8 cellular contexts compared by ENCODE assay signal in genomic region chr19:32976223-32976805, GRCh38. TPM values are rescaled to one million over a fixed set of nuclear protein-coding genes. Genes with fewer than 3 reads are reported as not detected.
DNase-seq lines count a peak whose midpoint lies in the region; ATAC-seq and TF ChIP-seq lines count a peak whose summit lies in the region.

No MANE protein-coding gene starts in this region.

- H3K4me3 Mint-ChIP-seq in Calu3 (ENCODE audit: low read depth, unreplicated experiment): no peak overlapping the region
- H3K4me3 Mint-ChIP-seq in activated T-cell treated with anti-CD3 and anti-CD28 coated beads, Interleukin-2, amount 50 U/mL, for 24 hours: no peak overlapping the region

- no peaks in the 10 kb centered on the region for H3K27me3 Mint-ChIP-seq in Calu3 (ENCODE audit: unreplicated experiment)
- H3K27me3 Mint-ChIP-seq in activated T-cell treated with anti-CD3 and anti-CD28 coated beads, Interleukin-2, amount 50 U/mL, for 24 hours: no peaks in the 10 kb centered on the region

- H3K9ac ChIP-seq in PC-3 (ENCODE audit: low read length): no peak overlapping the region

- no peak overlapping the region for H2AFZ ChIP-seq in PC-3 (ENCODE audit: low read length)

- H3K4me3 ChIP-seq in PC-3 (ENCODE audit: low read length) (no peak overlapping the region), fibroblast of the aortic adventitia (ENCODE audit: low read depth, low read length) (no peak overlapping the region), thoracic aorta (no peak overlapping the region)

- BruUV-seq in Calu3 (replicated peaks; lab: Mats Ljungman, UMichigan): no TSS peak
- no TSS peak for BruUV-seq in PC-3 (replicated peaks; lab: Mats Ljungman, UMichigan)

- no peaks in the 10 kb centered on the region for H4K20me1 ChIP-seq in PC-3 (ENCODE audit: low read length)

- DNase-seq in Calu3 (peak; percentile 83), PC-3 (peak; percentile 73), fibroblast of the aortic adventitia (ENCODE audit: low read depth) (peak; percentile 80), occipital lobe (lab: John Stamatoyannopoulos, UW) (peak; percentile 27), thoracic aorta (ENCODE audit: low spot score) (no peak)
- DNase-seq in activated T-cell treated with anti-CD3 and anti-CD28 coated beads, Interleukin-2, amount 50 U/mL, for 24 hours: peak; percentile 76

- TF ChIP-seq CTCF in Calu3 (IDR thresholded peaks at IDR 0.05; ENCODE audit: unreplicated experiment) (peak; percentile 89), PC-3 (conservative IDR thresholded peaks at IDR 0.05; ENCODE audit: low read depth, low read length) (peak; percentile 84), fibroblast of the aortic adventitia (IDR thresholded peaks at IDR 0.05; ENCODE audit: insufficient read depth, low read length) (peak; percentile 92), thoracic aorta (IDR thresholded peaks at IDR 0.05) (peak; percentile 24)

- no peak for TF ChIP-seq EP300 in Ishikawa (IDR thresholded peaks at IDR 0.05; ENCODE audit: borderline replicate concordance)

- no peaks in the 10 kb centered on the region for H3F3A ChIP-seq in PC-3 (ENCODE audit: low read length, unreplicated experiment)

- peak overlapping the region; percentile 19 for H3K27ac Mint-ChIP-seq in Calu3 (ENCODE audit: unreplicated experiment)
- no peak overlapping the region for H3K27ac Mint-ChIP-seq in activated T-cell treated with anti-CD3 and anti-CD28 coated beads, Interleukin-2, amount 50 U/mL, for 24 hours

- H3K79me2 ChIP-seq in PC-3 (ENCODE audit: low read length): peaks cover 4% of the 10 kb centered on the region

- peak; percentile 92 for TF ChIP-seq RAD21 in Ishikawa (IDR thresholded peaks at IDR 0.05; ENCODE audit: low read depth)

- ATAC-seq in PC-3 (no peak), thoracic aorta (ENCODE audit: insufficient number of reproducible peaks, low FRiP score, low read depth) (no peak), HG03432 (IDR thresholded peaks at IDR 0.05; ENCODE audit: unreplicated experiment) (no peak)

- POLR2A ChIA-PET in PC-3 (lab: Charles Lee; ENCODE audit: unreplicated experiment): no interaction called here

- no peaks in the 10 kb centered on the region for H3K9me2 ChIP-seq in PC-3 (replicated peaks; ENCODE audit: low read length)

- intact Hi-C loops in Calu3 (cut with micrococcal nuclease; ENCODE audit: unreplicated experiment): loop anchor here (1.0 to 5.0 kb wide), 2 partner anchors 143 to 206 kb away; no protein-coding TSS in a partner anchor
- intact Hi-C loops in PC-3 (cut with micrococcal nuclease): loop anchor here (1.0 to 10.0 kb wide), 2 partner anchors 98 to 143 kb away; no protein-coding TSS in a partner anchor

- H3K4me1 Mint-ChIP-seq in Calu3 (ENCODE audit: low read depth, unreplicated experiment): no peaks in the 10 kb centered on the region
- peaks cover 3% of the 10 kb centered on the region for H3K4me1 Mint-ChIP-seq in activated T-cell treated with anti-CD3 and anti-CD28 coated beads, Interleukin-2, amount 50 U/mL, for 24 hours (ENCODE audit: low read depth)

- H3K4me1 ChIP-seq in PC-3 (ENCODE audit: insufficient read depth, low read length) (no peaks in the 10 kb centered on the region), thoracic aorta (ENCODE audit: control insufficient read depth in 1 of 2, low read depth in 2 of 2) (peaks cover 0 to 1% of the 10 kb centered on the region in 2 donors)

- H3K4me2 ChIP-seq in PC-3 (ENCODE audit: low read length): no peak overlapping the region

- H3K36me3 Mint-ChIP-seq in Calu3 (ENCODE audit: insufficient read depth, unreplicated experiment): peaks cover 73% of the 10 kb centered on the region
- peaks cover 22% of the 10 kb centered on the region for H3K36me3 Mint-ChIP-seq in activated T-cell treated with anti-CD3 and anti-CD28 coated beads, Interleukin-2, amount 50 U/mL, for 24 hours (ENCODE audit: low read depth)

- H3K36me3 ChIP-seq in PC-3 (ENCODE audit: low read depth, low read length): peaks cover 3% of the 10 kb centered on the region; the same call in 1 of the 2 replicates
- no peaks in the 10 kb centered on the region for H3K36me3 ChIP-seq in thoracic aorta

- H3K27ac ChIP-seq in PC-3 (ENCODE audit: low read length): no peak overlapping the region
- no peak overlapping the region for H3K27ac ChIP-seq in thoracic aorta

- H3K9me3 Mint-ChIP-seq in Calu3 (ENCODE audit: low read depth, unreplicated experiment): no peaks in the 10 kb centered on the region
- H3K9me3 Mint-ChIP-seq in activated T-cell treated with anti-CD3 and anti-CD28 coated beads, Interleukin-2, amount 50 U/mL, for 24 hours: no peaks in the 10 kb centered on the region

- CTCF ChIA-PET in Calu3 (lab: Charles Lee): interaction anchor here (0.6 to 1.5 kb wide), 3 partner anchors 142 to 198 kb away, joined by 3 to 8 read pairs (median 5); no protein-coding TSS in a partner anchor
- CTCF ChIA-PET in PC-3 (lab: Charles Lee): no interaction called here

- H3K27me3 ChIP-seq in PC-3 (ENCODE audit: low read length): no peaks in the 10 kb centered on the region
- no peaks in the 10 kb centered on the region for H3K27me3 ChIP-seq in thoracic aorta (replicated peaks; ENCODE audit: insufficient read depth)

- H3K9me3 ChIP-seq in PC-3 (ENCODE audit: low read length): no peaks in the 10 kb centered on the region
- no peaks in the 10 kb centered on the region for H3K9me3 ChIP-seq in thoracic aorta

TF ChIP-seq in Ishikawa, 13 proteins besides CTCF, POLR2A, EP300 and RAD21:
- TF ChIP-seq TCF12 (IDR thresholded peaks at IDR 0.05; ENCODE audit: low read depth) (no peak), ZBTB7A (IDR thresholded peaks at IDR 0.05; ENCODE audit: low read depth) (no peak), USF1 (IDR thresholded peaks at IDR 0.05) (no peak), NFIC (IDR thresholded peaks at IDR 0.05) (no peak), CEBPB (IDR thresholded peaks at IDR 0.05) (no peak), TAF1 (IDR thresholded peaks at IDR 0.05; ENCODE audit: low read depth) (no peak), MAX (IDR thresholded peaks at IDR 0.05) (no peak), EGR1 (IDR thresholded peaks at IDR 0.05) (no peak), YY1 (IDR thresholded peaks at IDR 0.05; ENCODE audit: low read depth) (no peak), CREB1 (IDR thresholded peaks at IDR 0.05; ENCODE audit: low read depth) (no peak), REST (IDR thresholded peaks at IDR 0.05; ENCODE audit: low read depth) (no peak), FOXM1 (IDR thresholded peaks at IDR 0.05; ENCODE audit: borderline replicate concordance, low read depth) (no peak), TEAD4 (IDR thresholded peaks at IDR 0.05) (no peak)

RNA-seq across cellular contexts. Expression of gene FAAP24, which starts 4.3 kb away (rescaled TPM):
- 7.3 and 8.4 TPM in 2 replicates for total RNA-seq in Calu3 (2022)
- total RNA-seq in PC-3 (2014; rRNA removed): 3.0 and 4.3 TPM in 2 replicates
- total RNA-seq in fibroblast of the aortic adventitia (ENCODE audit: low replicate concordance): 5.7 and 12.0 TPM in 2 replicates
- 1.6 TPM for total RNA-seq in occipital lobe
- total RNA-seq in thoracic aorta: under 1 TPM in 1 of 2 donors, not detected in 1; 0.28 TPM

RNA-seq across cellular contexts. Expression of gene CEP89, which starts 4.6 kb away (rescaled TPM):
- total RNA-seq in Calu3 (2022) (31.1 and 33.9 TPM in 2 replicates), PC-3 (2014; rRNA removed) (9.1 and 17.9 TPM in 2 replicates), fibroblast of the aortic adventitia (ENCODE audit: low replicate concordance) (25.5 and 26.3 TPM in 2 replicates), occipital lobe (27.8 TPM), thoracic aorta (10 to 100 TPM; 20.5 to 26.1 TPM)

Comparison
In these comparisons a context has a peak if more than half of its experiments do, and no peak if none do; other contexts are left out.
1. CTCF ChIP-seq: peak in every context shown above with its lines; median percentile 92 in fibroblast of the aortic adventitia; 89 in Calu3; 84 in PC-3; 24 in thoracic aorta.